In genomic region chr2:126849054-126849453, GRCh38 we compare ENCODE assay signal across 33 cellular contexts. TPM values are rescaled to one million over a fixed set of nuclear protein-coding genes. Genes with fewer than 3 reads are reported as not detected.
"Had no signal": no experiment of that assay in that cellular context is flagged by ENCODE, and none has a peak within 500 bp of the region (broad histone marks: within the 10 kb centered on the region; RNA-seq: fewer than 3 reads in every experiment).

No MANE protein-coding gene starts in this region.

- H2AFZ ChIP-seq: parathyroid adenoma had no signal

- DNase-seq: naive thymus-derived CD4-positive, alpha-beta T cell; natural killer cell; occipital lobe; ovary; posterior cingulate gyrus; psoas muscle; right cardiac atrium; stimulated activated CD4-positive, alpha-beta T cell treated with anti-CD3 and anti-CD28 coated beads, Interleukin-12 subunit alpha, Interleukin-12 subunit beta, amount 100 ng/mL, for 4 hours; stimulated activated CD4-positive, alpha-beta T cell treated with anti-CD3 and anti-CD28 coated beads, Interleukin-1b, Interleukin-23, amount 100 ng/mL, for 48 hours; stimulated activated CD4-positive, alpha-beta T cell treated with anti-CD3 and anti-CD28 coated beads, Interleukin-4, amount 100 ng/mL, for 1 hour; stimulated activated CD4-positive, alpha-beta T cell treated with anti-CD3 and anti-CD28 coated beads, Interleukin-4, amount 100 ng/mL, for 4 hours; stimulated activated CD8-positive, alpha-beta memory T cell treated with anti-CD3 and anti-CD28 coated beads, Interleukin-4, amount 100 ng/mL, for 48 hours; stimulated activated naive CD4-positive, alpha-beta T cell; stimulated activated naive CD8-positive, alpha-beta T cell treated with anti-CD3 and anti-CD28 coated beads, Interleukin-15, amount 100 ng/mL, for 72 hours; stimulated activated naive CD8-positive, alpha-beta T cell treated with anti-CD3 and anti-CD28 coated beads, Interleukin-15, Interleukin-2, amounts not matched to agents 100 U/mL and 50 U/mL, for 24 hours; substantia nigra; testis; tibial artery; transverse colon; upper lobe of right lung; uterus had no signal

- H3K9ac ChIP-seq: parathyroid adenoma had no signal

- H3K36me3 ChIP-seq: ovary, spleen, suprapubic skin, tibial artery, transverse colon, upper lobe of right lung, uterus had no signal

- H3K4me1 ChIP-seq: parathyroid adenoma, psoas muscle, spleen, suprapubic skin, testis, tibial artery, transverse colon, upper lobe of right lung, uterus had no signal

- H3K4me2 ChIP-seq: smooth muscle cell had no signal

- ATAC-seq: naive thymus-derived CD4-positive, alpha-beta T cell; natural killer cell; psoas muscle; right cardiac atrium; sciatic nerve; stimulated activated memory B cell treated with anti-CD40 and anti-IgM and Interleukin-4, amounts not matched to agents 10 μg/mL and 1 μg/mL and 100 μg/mL, for 72 hours; stimulated activated naive CD8-positive, alpha-beta T cell treated with anti-CD3 and anti-CD28 coated beads, Interleukin-15, amount 100 ng/mL, for 72 hours; stimulated activated naive CD8-positive, alpha-beta T cell treated with anti-CD3 and anti-CD28 coated beads, Interleukin-15, Interleukin-2, amounts not matched to agents 100 U/mL and 50 U/mL, for 24 hours; upper lobe of right lung had no signal

- H3K9me3 ChIP-seq: ovary, psoas muscle, spleen, suprapubic skin, testis, tibial artery, transverse colon, upper lobe of right lung, uterus had no signal

- H3K4me3 ChIP-seq: ovary, psoas muscle, skin epidermis, smooth muscle cell, spleen, suprapubic skin, testis, tibial artery, transverse colon, upper lobe of right lung, uterus had no signal

- H3K27ac ChIP-seq: ovary, parathyroid adenoma, psoas muscle, skin epidermis, spleen, suprapubic skin, testis, tibial artery, transverse colon, upper lobe of right lung, uterus had no signal

- H3K27me3 ChIP-seq: ovary, spleen, suprapubic skin, testis, tibial artery, transverse colon, upper lobe of right lung, uterus had no signal

RNA-seq across cellular contexts. Expression of gene TEX51, which starts 49.6 kb away (rescaled TPM):
- total RNA-seq: naive thymus-derived CD4-positive, alpha-beta T cell; natural killer cell; neural crest cell; occipital lobe; osteoblast; ovary; progenitor cell of endocrine pancreas; psoas muscle; renal cortical epithelial cell; right cardiac atrium; sciatic nerve; smooth muscle cell; spleen; suprapubic skin; transverse colon; upper lobe of right lung; urinary bladder; uterus had no signal
- polyA plus RNA-seq: naive thymus-derived CD4-positive, alpha-beta T cell; ovary; psoas muscle; right cardiac atrium; smooth muscle cell; spleen; urinary bladder had no signal
